ENCODE assay signal across 18 cellular contexts in the genomic region with DNA sequence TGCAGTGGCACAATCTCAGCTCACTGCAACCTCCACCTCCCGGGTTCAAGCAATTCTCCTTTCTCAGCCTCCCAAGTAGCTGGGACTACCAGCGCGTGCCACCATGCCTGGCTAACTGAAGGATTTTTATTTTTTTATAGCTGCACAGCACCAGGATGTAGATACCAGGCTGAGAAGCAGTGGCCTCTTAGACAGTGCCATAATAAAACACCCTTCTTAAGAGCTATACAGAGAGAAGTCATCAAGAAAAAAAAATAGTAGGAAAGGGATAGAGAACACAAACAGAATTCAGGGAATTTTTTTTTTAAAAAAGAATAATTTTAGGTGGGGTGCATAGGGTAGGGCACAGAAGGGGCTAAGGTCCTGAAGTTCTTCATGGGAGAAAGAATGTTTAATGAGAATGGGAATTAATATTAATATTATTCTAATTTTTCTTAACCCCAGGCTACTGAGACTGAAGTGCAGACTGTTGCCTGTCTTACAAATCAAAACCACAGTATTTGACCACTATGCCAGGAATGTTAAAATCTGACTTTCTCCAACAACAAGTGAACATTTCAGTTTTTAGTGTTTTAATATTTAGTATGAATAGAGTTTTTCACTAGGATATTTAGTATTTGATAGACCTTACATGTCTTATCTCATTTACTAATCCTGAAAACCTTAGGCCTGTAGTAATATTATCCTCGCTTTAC.
DNase-seq lines count a peak whose midpoint lies in the region; ATAC-seq, FAIRE-seq and TF ChIP-seq lines count a peak whose summit lies in the region.
"Had no signal": no experiment of that assay in that cellular context is flagged by ENCODE, and none has a peak within 500 bp of the region (broad histone marks: within the 10 kb centered on the region; RNA-seq: fewer than 3 reads in every experiment).

No MANE protein-coding gene starts in this region.

- intact Hi-C loops in lower lobe of right lung (cut with DNase I) = no loop called here

- H3K27ac ChIP-seq in mesodermal cell (ENCODE audit: low read depth, low read length, severe bottlenecking) (peak overlapping the region; percentile 90), lower lobe of right lung (no peak overlapping the region)
- H3K27ac ChIP-seq: esophagus muscularis mucosa had no signal

- peaks cover 10% of the 10 kb centered on the region for H3K4me1 ChIP-seq in mesodermal cell (ENCODE audit: control insufficient read depth, insufficient read depth, low read length, poor library complexity, severe bottlenecking)
- H3K4me1 ChIP-seq in lower lobe of right lung = no peaks in the 10 kb centered on the region
- H3K4me1 ChIP-seq: esophagus muscularis mucosa had no signal

- TF ChIP-seq CTCF in lower lobe of right lung (IDR thresholded peaks at IDR 0.05) = no peak

- H3K27me3 ChIP-seq in MG63 (no peaks in the 10 kb centered on the region), lower lobe of right lung (ENCODE audit: low read depth) (no peaks in the 10 kb centered on the region)
- H3K27me3 ChIP-seq: esophagus muscularis mucosa had no signal

- ATAC-seq in lower lobe of right lung = no peak
- no peak for ATAC-seq in HG03354 (IDR thresholded peaks at IDR 0.05; ENCODE audit: poor library complexity, severe bottlenecking, unreplicated experiment)
- ATAC-seq: K562 had no signal

- no peak for FAIRE-seq in RCC 7860 (lab: Jason Lieb, UNC)
- FAIRE-seq: K562 had no signal

- in situ Hi-C loops in ACHN (cut with HindIII; ENCODE audit: low pct_ligation_motif_present, low pct_unique_long_range_greater_than_20kb, low sequenced_read_pairs) = loop anchor here (25.0 kb wide), 1 partner anchor 585 kb away; no protein-coding TSS in a partner anchor

- peaks cover 5% of the 10 kb centered on the region for H3K9me3 ChIP-seq in mesodermal cell (ENCODE audit: control insufficient read depth, low read length)
- H3K9me3 ChIP-seq in MG63 = no peaks in the 10 kb centered on the region
- no peaks in the 10 kb centered on the region for H3K9me3 ChIP-seq in lower lobe of right lung
- H3K9me3 ChIP-seq: esophagus muscularis mucosa had no signal

- no peaks in the 10 kb centered on the region for H3K36me3 ChIP-seq in mesodermal cell (ENCODE audit: control insufficient read depth, insufficient read depth, low read length)
- no peaks in the 10 kb centered on the region for H3K36me3 ChIP-seq in MG63
- no peaks in the 10 kb centered on the region for H3K36me3 ChIP-seq in lower lobe of right lung
- H3K36me3 ChIP-seq: esophagus muscularis mucosa had no signal

- peak; percentile 33 for DNase-seq in ACHN
- DNase-seq in RCC 7860 (ENCODE audit: low spot score) = peak; percentile 28
- peak; percentile 13 for DNase-seq in dermis blood vessel endothelial cell
- no peak for DNase-seq in MG63
- DNase-seq in lower lobe of right lung = no peak
- DNase-seq in iPS-NIHi7 (ENCODE audit: extremely low spot score) = no peak
- DNase-seq: activated CD4-positive, alpha-beta T cell treated with anti-CD3 and anti-CD28 coated beads for 4 hours; CD4-positive, CD25-positive, alpha-beta regulatory T cell; central memory CD4-positive, alpha-beta T cell; effector CD8-positive, alpha-beta T cell; NCI-H1930; NCI-H446 treated with DMSO at 0.1 percent for 48 hours; stimulated activated CD4-positive, alpha-beta T cell treated with anti-CD3 and anti-CD28 coated beads, Interleukin-4, amount 100 ng/mL, for 24 hours; T-helper 1 cell had no signal

- no peak overlapping the region for H3K4me3 ChIP-seq in mesodermal cell (ENCODE audit: extremely low read depth, insufficient read depth, low read length, poor library complexity, severe bottlenecking)
- H3K4me3 ChIP-seq in MG63 = no peak overlapping the region
- no peak overlapping the region for H3K4me3 ChIP-seq in lower lobe of right lung
- H3K4me3 ChIP-seq: esophagus muscularis mucosa, K562 had no signal

- WGBS in mesodermal cell (ENCODE audit: insufficient coverage in 2 of 2), 2 experiments = no CpG with 5 or more reads among the region's 4 CpGs

Comparison
In these comparisons a context has a peak if more than half of its experiments do, and no peak if none do; other contexts are left out.
1. DNase-seq: peak in ACHN (single experiment), RCC 7860 (single experiment) and dermis blood vessel endothelial cell (single experiment); none in MG63 (single experiment), lower lobe of right lung (single experiment) and iPS-NIHi7 (single experiment).